Comparison of ENCODE assay signal across 10 cellular contexts in the genomic region with DNA sequence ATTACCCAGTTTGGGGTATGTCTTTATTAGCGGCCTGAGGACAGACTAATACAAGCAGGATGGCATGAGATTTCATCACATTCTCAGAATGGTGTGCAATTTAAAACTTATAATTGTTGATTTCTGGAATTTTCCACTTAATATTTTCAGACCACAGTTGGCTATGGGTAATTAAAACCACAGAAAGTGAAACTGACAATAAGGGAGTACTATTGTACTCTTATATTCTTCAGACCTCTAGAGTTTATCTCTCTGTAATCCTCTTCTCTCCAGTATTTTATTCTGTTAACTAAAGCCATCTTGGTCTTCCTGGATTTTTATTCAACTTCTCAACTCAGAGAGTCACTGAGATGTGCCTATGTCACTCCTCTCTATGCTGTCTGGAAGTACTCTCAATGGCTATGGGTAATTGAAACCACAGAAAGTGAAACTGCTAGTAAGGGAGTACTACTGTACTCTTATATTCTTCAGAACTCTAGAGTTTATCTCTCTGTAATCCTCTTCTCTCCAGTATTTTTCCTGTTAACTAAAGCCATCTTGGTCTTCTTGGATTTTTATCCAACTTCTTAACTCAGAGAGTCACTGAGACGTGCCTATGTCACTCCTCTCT.
A peak's percentile ranks its signal among the peaks of the same experiment; 100 is the strongest.
DNase-seq lines count a peak whose midpoint lies in the region; ATAC-seq and TF ChIP-seq lines count a peak whose summit lies in the region.
"Had no signal": no experiment of that assay in that cellular context is flagged by ENCODE, and none has a peak within 500 bp of the region (broad histone marks: within the 10 kb centered on the region; RNA-seq: fewer than 3 reads in every experiment).

No MANE protein-coding gene starts in this region.

- DNase-seq in MV-4-11 (lab: John Stamatoyannopoulos, UW) (peak; percentile 39), AG08395 (ENCODE audit: low spot score) (no peak), mesenteric fat pad (ENCODE audit: low spot score) (no peak), NOMO-1 treated with dmso at 0.1 percent for 144 hours (lab: John Stamatoyannopoulos, UW; ENCODE audit: unreplicated experiment) (no peak)
- DNase-seq in activated effector memory CD4-positive, alpha-beta T cell treated with anti-CD3 and anti-CD28 coated beads, Interleukin-2, amount 50 U/mL, for 16 hours, result no peak
- DNase-seq: activated CD8-positive, alpha-beta memory T cell treated with anti-CD3 and anti-CD28 coated beads, Interleukin-2, amount 50 U/mL, for 4 hours; testis had no signal

- no peak for TF ChIP-seq POLR2A in GM18505 (IDR thresholded peaks at IDR 0.05; ENCODE audit: borderline replicate concordance, extremely low read depth, insufficient read depth, insufficient read length)

- ATAC-seq in GM18505 (IDR thresholded peaks at IDR 0.05; ENCODE audit: unreplicated experiment) (peak; percentile 96), GM21381 (IDR thresholded peaks at IDR 0.05; ENCODE audit: unreplicated experiment) (peak; percentile 85), HG03045 (IDR thresholded peaks at IDR 0.05; ENCODE audit: unreplicated experiment) (peak; percentile 52)
